Comparison of ENCODE assay signal across 8 cellular contexts in genomic region chr7:101814996-101815825, GRCh38. TPM values are rescaled to one million over a fixed set of nuclear protein-coding genes. Genes with fewer than 3 reads are reported as not detected.
DNase-seq lines count a peak whose midpoint lies in the region; ATAC-seq and TF ChIP-seq lines count a peak whose summit lies in the region.

No MANE protein-coding gene starts in this region.

- H3K9me3 ChIP-seq in neutrophil (no peaks in the 10 kb centered on the region), thyroid gland (no peaks in the 10 kb centered on the region)

- TF ChIP-seq POLR2A in thyroid gland (IDR thresholded peaks at IDR 0.05): no peak

- H3K36me3 ChIP-seq in neutrophil (no peaks in the 10 kb centered on the region), thyroid gland (no peaks in the 10 kb centered on the region)

- peak; percentile 48 for ATAC-seq in HG02798 (IDR thresholded peaks at IDR 0.05; ENCODE audit: poor library complexity, unreplicated experiment)

- DNase-seq in NCI-H1436 (lab: John Stamatoyannopoulos, UW) (peak; percentile 36), NCI-H1436 treated with DMSO at 0.1 percent for 48 hours (lab: John Stamatoyannopoulos, UW) (no peak), NCI-H69 (lab: John Stamatoyannopoulos, UW) (peak; percentile 88), fibroblast of villous mesenchyme (ENCODE audit: low read depth) (peak; percentile 50), thyroid gland (peak; percentile 48 to 60)
- peak; percentile 75 to 76 for DNase-seq in activated T-cell treated with anti-CD3 and anti-CD28 coated beads, Interleukin-2, amount 50 U/mL, for 48 hours

- 0% methylated on average over 3 to 11 of the region's 89 CpGs for WGBS in thyroid gland, 2 donors

- H3K27me3 ChIP-seq in neutrophil: no peaks in the 10 kb centered on the region
- H3K27me3 ChIP-seq in thyroid gland: no peaks in the 10 kb centered on the region

- H3K27ac ChIP-seq in neutrophil: peak overlapping the region; percentile 97
- H3K27ac ChIP-seq in thyroid gland: peak overlapping the region; percentile 13 to 84 (median 71)

- peak overlapping the region; percentile 75 for H3K4me3 ChIP-seq in fibroblast of villous mesenchyme (ENCODE audit: low read depth, low read length)
- H3K4me3 ChIP-seq in neutrophil (ENCODE audit: low read depth in 1 of 2, low read length in 1 of 2): peak overlapping the region; percentile 74 to 79
- peak overlapping the region; percentile 15 to 73 (median 22) for H3K4me3 ChIP-seq in thyroid gland (replicated peaks in 1 of 3)

- intact Hi-C loops in thyroid gland (cut with DNase I): loop anchor here (2.0 to 10.0 kb wide), 5 partner anchors 73 to 420 kb away; no protein-coding TSS in a partner anchor

- H3K4me1 ChIP-seq in neutrophil (ENCODE audit: control insufficient read depth in 1 of 2, insufficient read depth in 1 of 2, low read depth in 1 of 2, low read length in 1 of 2) (peaks cover 39 to 42% of the 10 kb centered on the region in 2 experiments), thyroid gland (peaks cover 22 to 28% of the 10 kb centered on the region in 2 donors)

- TF ChIP-seq CTCF in fibroblast of villous mesenchyme (IDR thresholded peaks at IDR 0.05; ENCODE audit: insufficient read depth, low read depth, low read length): peak; percentile 37
- peak; percentile 42 for TF ChIP-seq CTCF in neutrophil (IDR thresholded peaks at IDR 0.05)
- TF ChIP-seq CTCF in thyroid gland (IDR thresholded peaks at IDR 0.05): peak in 3 of 6 experiments; percentile 27 to 75 (median 38)

RNA-seq across cellular contexts. Expression of gene CUX1, which starts 2.2 kb away (rescaled TPM):
- total RNA-seq in fibroblast of villous mesenchyme (45.7 and 46.2 TPM in 2 replicates), thyroid gland (100 to 1,000 TPM in 3 of 4 donors, 10 to 100 TPM in 1; 93.8 to 156 (median 112) TPM)

Comparison
In these comparisons a context has a peak if more than half of its experiments do, and no peak if none do; other contexts are left out.
1. H3K4me3 ChIP-seq: peak in every context shown above with its lines; median percentile 76 in neutrophil; 75 in fibroblast of villous mesenchyme; 22 in thyroid gland.